16 cellular contexts compared by ENCODE assay signal in the genomic region with DNA sequence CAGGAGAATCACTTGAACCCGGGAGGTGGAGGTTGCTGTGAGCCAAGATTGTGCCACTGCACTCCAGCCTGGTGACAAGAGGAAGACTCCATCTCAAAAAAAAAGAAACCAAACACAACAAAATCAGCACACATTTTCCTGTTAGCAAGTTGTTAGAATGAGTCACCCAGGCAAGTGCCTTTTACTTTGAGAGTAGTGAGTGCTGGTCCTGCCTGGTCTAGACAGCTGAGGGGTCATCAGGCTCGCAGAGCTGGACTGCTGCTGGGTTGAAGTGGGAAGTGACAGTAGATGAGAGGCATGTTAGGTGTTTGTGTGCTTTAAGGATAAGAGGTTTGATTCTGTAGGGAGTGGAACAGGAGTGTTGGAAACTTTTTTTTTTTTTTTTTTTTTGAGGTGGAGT. TPM values are rescaled to one million over a fixed set of nuclear protein-coding genes. Genes with fewer than 3 reads are reported as not detected.
DNase-seq lines count a peak whose midpoint lies in the region; ATAC-seq, FAIRE-seq and TF ChIP-seq lines count a peak whose summit lies in the region.
"Had no signal": no experiment of that assay in that cellular context is flagged by ENCODE, and none has a peak within 500 bp of the region (broad histone marks: within the 10 kb centered on the region; RNA-seq: fewer than 3 reads in every experiment).

No MANE protein-coding gene starts in this region.

- no peak overlapping the region for H2BK15ac ChIP-seq in IMR-90 (ENCODE audit: low read depth, low read length)

- no peak for FAIRE-seq in bronchial epithelial cell (lab: Jason Lieb, UNC)

- intact Hi-C loops in IMR-90 (cut with micrococcal nuclease) (no loop called here), transverse colon (cut with DNase I; ENCODE audit: low total_unique reads) (no loop called here)

- no peak overlapping the region for H2AFZ ChIP-seq in IMR-90 (replicated peaks; ENCODE audit: low read length, poor library complexity)

- no peak overlapping the region for H4K91ac ChIP-seq in IMR-90 (ENCODE audit: insufficient read depth, low read depth, low read length)

- TF ChIP-seq EP300 in transverse colon (IDR thresholded peaks at IDR 0.05; ENCODE audit: low read depth): no peak

- H3K27me3 ChIP-seq in IMR-90 (ENCODE audit: control insufficient read depth, insufficient read depth, low read length) (no peaks in the 10 kb centered on the region), bronchial epithelial cell (ENCODE audit: control insufficient read depth, insufficient read depth, low read length) (no peaks in the 10 kb centered on the region), transverse colon (no peaks in the 10 kb centered on the region)

- WGBS in IMR-90 (ENCODE audit: extremely low coverage in 2 of 2, insufficient read length in 1 of 2), 2 experiments: 100% methylated on average over 1 of the region's 2 CpGs; no CpG with 5 or more reads in 1 of the 2 experiments
- WGBS in transverse colon (ENCODE audit: low coverage in 1 of 2), 2 donors: 94 to 100% methylated on average over 1 to 2 of the region's 2 CpGs

- dilution Hi-C loops in IMR-90 (cut with HindIII; ENCODE audit: low sequenced_read_pairs, unreplicated experiment): no loop called here

- H3K36me3 ChIP-seq in IMR-90 (ENCODE audit: control insufficient read depth, insufficient read depth, low read length) (peaks cover 22% of the 10 kb centered on the region), bronchial epithelial cell (ENCODE audit: control insufficient read depth, insufficient read depth, low read length) (peaks cover 14% of the 10 kb centered on the region), transverse colon (peaks cover 0 to 48% (median 23%) of the 10 kb centered on the region in 4 donors)

- H2BK120ac ChIP-seq in IMR-90 (ENCODE audit: low read depth, low read length): no peak overlapping the region

- POLR2A ChIA-PET in IMR-90 (lab: Charles Lee; ENCODE audit: unreplicated experiment): no interaction called here

- H4K20me1 ChIP-seq in IMR-90 (ENCODE audit: insufficient read depth, low read length): no peaks in the 10 kb centered on the region

- no peaks in the 10 kb centered on the region for H3K79me1 ChIP-seq in IMR-90 (ENCODE audit: low read depth in 1 of 2, low read length in 2 of 2)

- DNase-seq in NCI-H2029 (lab: John Stamatoyannopoulos, UW) (peak; percentile 11), NCI-H2029 treated with DMSO at 0.1 percent for 48 hours (lab: John Stamatoyannopoulos, UW) (no peak), IMR-90 (peak; percentile 53), bronchial epithelial cell (ENCODE audit: low read depth) (peak; percentile 47), myocyte (ENCODE audit: low read depth) (peak; percentile 4), GM13977 (ENCODE audit: low spot score) (no peak), transverse colon (no peak)
- DNase-seq in stimulated activated CD4-positive, alpha-beta T cell treated with anti-CD3 and anti-CD28 coated beads, Interleukin-2, amount 100 ng/mL, for 24 hours: no peak
- DNase-seq: 8988T; activated effector memory CD4-positive, alpha-beta T cell treated with Interleukin-2 at 50 U/mL for 16 hours; COR-L47; effector memory CD8-positive, alpha-beta T cell; NCI-H1092; NCI-H524; psoas muscle; substantia nigra had no signal

- no peak overlapping the region for H3K4ac ChIP-seq in IMR-90 (ENCODE audit: low read depth, low read length)

- no peak for TF ChIP-seq RAD21 in IMR-90 (IDR thresholded peaks at IDR 0.05; ENCODE audit: low read length)

- H4K5ac ChIP-seq in IMR-90 (ENCODE audit: low read depth, low read length): no peak overlapping the region

- no peak overlapping the region for H3K9ac ChIP-seq in IMR-90 (ENCODE audit: low read depth, low read length)

- in situ Hi-C loops in IMR-90 (cut with MboI; ENCODE audit: low sequenced_read_pairs) (no loop called here), GM13977 (cut with MboI; ENCODE audit: low pct_unique_long_range_greater_than_20kb, low sequenced_read_pairs, unreplicated experiment) (no loop called here), transverse colon (cut with MboI; ENCODE audit: low pct_ligation_motif_present in 1 of 4, low pct_unique_long_range_greater_than_20kb in 1 of 4, low sequenced_read_pairs in 3 of 4) (no loop called here)

- no peak overlapping the region for H2BK20ac ChIP-seq in IMR-90 (ENCODE audit: low read depth, low read length)

- no peak overlapping the region for H4K8ac ChIP-seq in IMR-90 (ENCODE audit: low read depth in 2 of 2, low read length in 2 of 2)

- H3K23ac ChIP-seq in IMR-90 (ENCODE audit: low read depth, low read length): no peak overlapping the region

- H3K4me1 ChIP-seq in IMR-90 (ENCODE audit: control insufficient read depth, insufficient read depth, low read length): no peaks in the 10 kb centered on the region; the same call in 1 of the 2 replicates
- H3K4me1 ChIP-seq in transverse colon: no peaks in the 10 kb centered on the region
- H3K4me1 ChIP-seq: psoas muscle had no signal

- H3K18ac ChIP-seq in IMR-90 (ENCODE audit: low read depth, low read length): no peak overlapping the region

- no peak overlapping the region for H3K14ac ChIP-seq in IMR-90 (replicated peaks; ENCODE audit: low read depth, low read length)

- ATAC-seq in IMR-90 (ENCODE audit: low read depth): peak; percentile 69
- ATAC-seq: effector memory CD8-positive, alpha-beta T cell; psoas muscle had no signal

- H2BK5ac ChIP-seq in IMR-90 (ENCODE audit: low read depth, low read length, poor library complexity, severe bottlenecking): no peak overlapping the region

- no peaks in the 10 kb centered on the region for H3K9me1 ChIP-seq in IMR-90 (ENCODE audit: insufficient read depth, low read length)

- no peak overlapping the region for H3K4me3 ChIP-seq in IMR-90 (ENCODE audit: insufficient read depth, low read depth, low read length)
- no peak overlapping the region for H3K4me3 ChIP-seq in bronchial epithelial cell (ENCODE audit: low read depth, low read length)
- no peak overlapping the region for H3K4me3 ChIP-seq in transverse colon
- H3K4me3 ChIP-seq: psoas muscle had no signal

- H3K9me3 ChIP-seq in IMR-90 (ENCODE audit: control insufficient read depth, insufficient read depth, low read length) (no peaks in the 10 kb centered on the region), transverse colon (no peaks in the 10 kb centered on the region)
- H3K9me3 ChIP-seq: psoas muscle had no signal

- no TSS peak for BruUV-seq in IMR-90 (replicated peaks; lab: Mats Ljungman, UMichigan)

- no peak overlapping the region for H2AK5ac ChIP-seq in IMR-90 (ENCODE audit: low read depth, low read length)

- H3K27ac ChIP-seq in IMR-90 (ENCODE audit: insufficient read depth, low read length): no peak overlapping the region
- H3K27ac ChIP-seq in transverse colon: no peak overlapping the region

- TF ChIP-seq CTCF in IMR-90 (conservative IDR thresholded peaks at IDR 0.05; ENCODE audit: low read depth, low read length) (no peak), bronchial epithelial cell (IDR thresholded peaks at IDR 0.05; ENCODE audit: insufficient read depth, low read length, severe bottlenecking) (no peak), GM13977 (IDR thresholded peaks at IDR 0.05; ENCODE audit: extremely low read depth, insufficient read depth, missing control alignments) (no peak), transverse colon (IDR thresholded peaks at IDR 0.05) (no peak)

- H3K56ac ChIP-seq in IMR-90 (ENCODE audit: extremely low read depth, insufficient read depth, low read length): no peak overlapping the region

- no peak overlapping the region for H3K4me2 ChIP-seq in IMR-90 (ENCODE audit: low read depth, low read length)

- H2AK9ac ChIP-seq in IMR-90 (replicated peaks; ENCODE audit: low read depth, low read length, poor library complexity): no peak overlapping the region

- CTCF ChIA-PET in IMR-90 (lab: Yijun Ruan, JAX): no interaction called here

- TF ChIP-seq POLR2A in IMR-90 (IDR thresholded peaks at IDR 0.05; ENCODE audit: low read depth, low read length) (no peak), transverse colon (IDR thresholded peaks at IDR 0.05) (no peak)

TF ChIP-seq in IMR-90, 13 proteins besides CTCF, POLR2A, EP300 and RAD21:
- TF ChIP-seq CHD1 (IDR thresholded peaks at IDR 0.05; ENCODE audit: low read depth, low read length) (no peak), SMC3 (IDR thresholded peaks at IDR 0.05; ENCODE audit: low read depth, low read length) (no peak), RCOR1 (IDR thresholded peaks at IDR 0.05; ENCODE audit: insufficient replicate concordance, low read length) (no peak), MXI1 (IDR thresholded peaks at IDR 0.05; ENCODE audit: borderline replicate concordance, low read depth, low read length) (no peak), RFX5 (IDR thresholded peaks at IDR 0.05; ENCODE audit: low read depth, low read length) (no peak), NFE2L2 (IDR thresholded peaks at IDR 0.05; ENCODE audit: low read depth, low read length) (no peak), MAZ (IDR thresholded peaks at IDR 0.05; ENCODE audit: borderline replicate concordance, low read depth, low read length) (no peak), MAFK (IDR thresholded peaks at IDR 0.05; ENCODE audit: low read depth, low read length) (no peak), CEBPB (IDR thresholded peaks at IDR 0.05; ENCODE audit: low read depth, low read length) (no peak), BHLHE40 (IDR thresholded peaks at IDR 0.05; ENCODE audit: low read depth, low read length) (no peak), FOS (IDR thresholded peaks at IDR 0.05; ENCODE audit: low read depth, low read length) (no peak)
- TF ChIP-seq, protein P1, sequence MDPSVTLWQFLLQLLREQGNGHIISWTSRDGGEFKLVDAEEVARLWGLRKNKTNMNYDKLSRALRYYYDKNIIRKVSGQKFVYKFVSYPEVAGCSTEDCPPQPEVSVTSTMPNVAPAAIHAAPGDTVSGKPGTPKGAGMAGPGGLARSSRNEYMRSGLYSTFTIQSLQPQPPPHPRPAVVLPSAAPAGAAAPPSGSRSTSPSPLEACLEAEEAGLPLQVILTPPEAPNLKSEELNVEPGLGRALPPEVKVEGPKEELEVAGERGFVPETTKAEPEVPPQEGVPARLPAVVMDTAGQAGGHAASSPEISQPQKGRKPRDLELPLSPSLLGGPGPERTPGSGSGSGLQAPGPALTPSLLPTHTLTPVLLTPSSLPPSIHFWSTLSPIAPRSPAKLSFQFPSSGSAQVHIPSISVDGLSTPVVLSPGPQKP (IDR thresholded peaks at IDR 0.05; ENCODE audit: borderline replicate concordance, low read depth, low read length): no peak

RNA-seq across cellular contexts. Expression of a gene that starts 31.9 kb away (rescaled TPM):
- total RNA-seq in IMR-90 (2012; rRNA removed) (36.0 and 43.9 TPM in 2 replicates), bronchial epithelial cell (46.9 and 48.7 TPM in 2 replicates), myocyte (85.0 and 86.0 TPM in 2 replicates), transverse colon (100 to 1,000 TPM in 1 of 4 donors, 10 to 100 TPM in 3; 19.5 to 123 (median 36.8) TPM)
- polyA plus RNA-seq in IMR-90 (2012; rRNA removed): 12.3 and 17.2 TPM in 2 replicates
- 4.7 and 5.7 TPM in 2 replicates for polyA plus RNA-seq in IMR-90 (2012; cell fraction: cytosol; rRNA removed)
- polyA plus RNA-seq in IMR-90 (2012; cell fraction: nucleus; rRNA removed; ENCODE audit: low replicate concordance): 4.5 and 24.3 TPM in 2 replicates
- 38.4 TPM for polyA plus RNA-seq in myocyte (2012)

Comparison
In these comparisons a context has a peak if more than half of its experiments do, and no peak if none do; other contexts are left out.
1. DNase-seq: peak in NCI-H2029 (single experiment), IMR-90 (single experiment), bronchial epithelial cell (single experiment) and myocyte (single experiment); none in NCI-H2029 treated with DMSO at 0.1 percent for 48 hours (single experiment), GM13977 (single experiment), transverse colon (single experiment) and stimulated activated CD4-positive, alpha-beta T cell treated with anti-CD3 and anti-CD28 coated beads, Interleukin-2, amount 100 ng/mL, for 24 hours (0 of 2).